1 cellular context compared by ENCODE assay signal in the genomic region with DNA sequence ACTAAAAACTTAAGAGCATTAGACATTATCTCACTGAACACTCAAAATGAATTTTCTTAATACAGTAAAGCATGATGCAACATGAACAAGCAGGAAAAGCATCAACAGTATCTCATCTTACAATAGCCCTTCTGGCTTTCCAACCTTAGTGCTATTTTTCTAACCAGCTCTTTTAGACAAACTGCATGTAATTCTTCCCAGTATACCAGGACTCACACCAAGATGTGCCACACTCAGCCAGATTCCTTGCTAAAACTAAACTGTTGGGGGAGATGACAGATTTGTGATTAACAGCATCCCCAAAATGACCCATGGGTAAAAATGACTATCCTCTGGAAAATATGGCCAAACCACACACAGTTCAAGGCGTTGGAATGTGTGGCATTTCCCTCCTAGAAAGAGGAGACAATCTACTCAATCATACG.
TF ChIP-seq lines count a peak whose summit lies in the region.

No MANE protein-coding gene starts in this region.

TF ChIP-seq in IMR-90, 13 proteins besides CTCF, POLR2A, EP300 and RAD21:
- TF ChIP-seq, protein P1, sequence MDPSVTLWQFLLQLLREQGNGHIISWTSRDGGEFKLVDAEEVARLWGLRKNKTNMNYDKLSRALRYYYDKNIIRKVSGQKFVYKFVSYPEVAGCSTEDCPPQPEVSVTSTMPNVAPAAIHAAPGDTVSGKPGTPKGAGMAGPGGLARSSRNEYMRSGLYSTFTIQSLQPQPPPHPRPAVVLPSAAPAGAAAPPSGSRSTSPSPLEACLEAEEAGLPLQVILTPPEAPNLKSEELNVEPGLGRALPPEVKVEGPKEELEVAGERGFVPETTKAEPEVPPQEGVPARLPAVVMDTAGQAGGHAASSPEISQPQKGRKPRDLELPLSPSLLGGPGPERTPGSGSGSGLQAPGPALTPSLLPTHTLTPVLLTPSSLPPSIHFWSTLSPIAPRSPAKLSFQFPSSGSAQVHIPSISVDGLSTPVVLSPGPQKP (IDR thresholded peaks at IDR 0.05; ENCODE audit: borderline replicate concordance, low read depth, low read length): no peak
- no peak for TF ChIP-seq RCOR1 (IDR thresholded peaks at IDR 0.05; ENCODE audit: insufficient replicate concordance, low read length)
- no peak for TF ChIP-seq CHD1 (IDR thresholded peaks at IDR 0.05; ENCODE audit: low read depth, low read length)
- peak; percentile 85 for TF ChIP-seq CEBPB (IDR thresholded peaks at IDR 0.05; ENCODE audit: low read depth, low read length)
